Comparison of ENCODE assay signal across 10 cellular contexts in the genomic region with DNA sequence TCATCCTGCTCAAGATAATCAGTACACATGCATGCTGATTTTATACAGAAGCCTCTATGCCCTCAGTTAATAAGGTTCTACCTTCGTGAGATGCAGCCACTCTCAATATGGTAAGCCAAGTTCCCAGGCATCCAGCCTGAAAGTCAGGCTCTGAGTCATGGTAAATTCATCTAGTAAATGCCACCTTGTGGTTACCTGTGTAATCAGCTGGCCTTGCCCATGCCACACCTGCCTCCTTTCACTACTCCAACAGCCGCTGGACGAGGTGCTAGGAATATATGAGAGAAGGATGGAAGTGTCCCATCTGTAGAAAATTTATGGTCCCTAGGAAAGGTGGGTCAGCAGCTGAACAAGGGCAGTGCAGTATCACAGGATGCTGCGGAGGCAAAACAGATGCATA.
DNase-seq lines count a peak whose midpoint lies in the region; ATAC-seq, FAIRE-seq and TF ChIP-seq lines count a peak whose summit lies in the region.
"Had no signal": no experiment of that assay in that cellular context is flagged by ENCODE, and none has a peak within 500 bp of the region (broad histone marks: within the 10 kb centered on the region; RNA-seq: fewer than 3 reads in every experiment).

No MANE protein-coding gene starts in this region.

- FAIRE-seq in small intestine (lab: Jason Lieb, UNC) = no peak
- FAIRE-seq: colon had no signal

- no peaks in the 10 kb centered on the region for H4K20me1 ChIP-seq in OCI-LY1 (ENCODE audit: insufficient read depth, low read length)

- no peak for ATAC-seq in GM21367 (IDR thresholded peaks at IDR 0.05; ENCODE audit: unreplicated experiment)

- no peaks in the 10 kb centered on the region for H3K79me2 ChIP-seq in OCI-LY1 (ENCODE audit: insufficient read depth, low read length)

- H3K36me3 ChIP-seq in OCI-LY1 (ENCODE audit: insufficient read depth, low read length) (peaks cover 6% of the 10 kb centered on the region; the same call in 1 of the 2 replicates), small intestine (ENCODE audit: control insufficient read depth in 2 of 2, insufficient read depth in 2 of 2, low read length in 2 of 2) (no peaks in the 10 kb centered on the region)
- H3K36me3 ChIP-seq: tibial artery had no signal

- H2AFZ ChIP-seq in OCI-LY1 (ENCODE audit: low read length) = no peak overlapping the region

- H3K27me3 ChIP-seq in OCI-LY1 (ENCODE audit: insufficient read depth, low read length) (no peaks in the 10 kb centered on the region), small intestine (ENCODE audit: control insufficient read depth in 2 of 2, insufficient read depth in 2 of 2, low read length in 2 of 2) (no peaks in the 10 kb centered on the region)
- H3K27me3 ChIP-seq: tibial artery had no signal

- no peak overlapping the region for H3K27ac ChIP-seq in OCI-LY1 (ENCODE audit: low read depth, low read length, poor library complexity, severe bottlenecking)
- no peak overlapping the region for H3K27ac ChIP-seq in small intestine (ENCODE audit: low read depth in 1 of 2, low read length in 1 of 2)
- H3K27ac ChIP-seq: tibial artery had no signal

- H3K4me1 ChIP-seq in OCI-LY1 (ENCODE audit: insufficient read depth, low read length, severe bottlenecking) = no peaks in the 10 kb centered on the region
- no peaks in the 10 kb centered on the region for H3K4me1 ChIP-seq in small intestine (ENCODE audit: control insufficient read depth in 2 of 2, insufficient read depth in 1 of 2, low read depth in 1 of 2, low read length in 1 of 2)

- no peak overlapping the region for H3K4me3 ChIP-seq in OCI-LY1 (ENCODE audit: low read depth, low read length, poor library complexity, severe bottlenecking)
- no peak overlapping the region for H3K4me3 ChIP-seq in small intestine (ENCODE audit: low read depth in 1 of 2, low read length in 2 of 2)
- H3K4me3 ChIP-seq: tibial artery had no signal

- no peak overlapping the region for H3K9ac ChIP-seq in OCI-LY1 (ENCODE audit: low read length)

- H3K9me3 ChIP-seq in OCI-LY1 (ENCODE audit: low read length) = no peaks in the 10 kb centered on the region
- no peaks in the 10 kb centered on the region for H3K9me3 ChIP-seq in small intestine (ENCODE audit: control insufficient read depth, low read depth)
- H3K9me3 ChIP-seq: tibial artery had no signal

- 36 to 74% (median 53%) methylated on average over 4 of the region's 4 CpGs for WGBS in small intestine, 3 donors

- no peaks in the 10 kb centered on the region for H3K9me2 ChIP-seq in OCI-LY1 (ENCODE audit: low read depth, low read length)

- no peaks in the 10 kb centered on the region for H3F3A ChIP-seq in OCI-LY1 (ENCODE audit: insufficient read depth, low read length)

- H3K4me2 ChIP-seq in OCI-LY1 (ENCODE audit: low read length) = no peak overlapping the region

- DNase-seq in NCI-H2081 (lab: John Stamatoyannopoulos, UW) (peak; percentile 14 to 55), NCI-H2081 treated with DMSO at 0.1 percent for 48 hours (lab: John Stamatoyannopoulos, UW) (no peak), germinal center (ENCODE audit: low spot score) (peak; percentile 8), small intestine (peak; percentile 76), putamen (ENCODE audit: low spot score) (no peak), foreskin melanocyte (no peak)
- DNase-seq: tibial artery had no signal

- peak; percentile 37; the same call in 1 of the 2 replicates for TF ChIP-seq CTCF in OCI-LY1 (IDR thresholded peaks at IDR 0.05; ENCODE audit: low read length)

Comparison
In these comparisons a context has a peak if more than half of its experiments do, and no peak if none do; other contexts are left out.
1. DNase-seq: peak in NCI-H2081 (2 of 2), germinal center (single experiment) and small intestine (single experiment); none in NCI-H2081 treated with DMSO at 0.1 percent for 48 hours (single experiment), putamen (single experiment) and foreskin melanocyte (single experiment).